ENCODE assay signal across 20 cellular contexts in genomic region chr2:55017428-55017827, GRCh38.
"Had no signal": no experiment of that assay in that cellular context is flagged by ENCODE, and none has a peak within 500 bp of the region (broad histone marks: within the 10 kb centered on the region; RNA-seq: fewer than 3 reads in every experiment).

No MANE protein-coding gene starts in this region.

- H3K27me3 Mint-ChIP-seq: activated CD4-positive, alpha-beta T cell treated with anti-CD3 and anti-CD28 coated beads, Interleukin-2, amount 10 ng/mL, durations not matched to agents 24 days and 14 days; activated CD8-positive, alpha-beta T cell treated with anti-CD3 and anti-CD28 coated beads for 36 hours; activated T-helper 17 cell treated with anti-CD3 and anti-CD28 coated beads, Interleukin-2, amount 50 U/mL, for 72 hours; naive thymus-derived CD4-positive, alpha-beta T cell; stimulated activated memory B cell treated with anti-CD40 and anti-IgM and Interleukin-4, amounts not matched to agents 10 μg/mL and 1 μg/mL and 100 μg/mL, for 72 hours had no signal

- H3K9me3 ChIP-seq: body of pancreas, upper lobe of right lung had no signal

- H2AFZ ChIP-seq: parathyroid adenoma had no signal

- H3K4me3 ChIP-seq: body of pancreas, coronary artery, left ventricle myocardium inferior, upper lobe of right lung had no signal

- H3K36me3 ChIP-seq: upper lobe of right lung had no signal

- ATAC-seq: activated CD8-positive, alpha-beta T cell treated with anti-CD3 and anti-CD28 coated beads for 36 hours; activated T-helper 17 cell treated with anti-CD3 and anti-CD28 coated beads, Interleukin-2, amount 50 U/mL, for 72 hours; body of pancreas; naive thymus-derived CD4-positive, alpha-beta T cell; sciatic nerve; stimulated activated memory B cell treated with anti-CD40 and anti-IgM and Interleukin-4, amounts not matched to agents 10 μg/mL and 1 μg/mL and 100 μg/mL, for 72 hours; upper lobe of right lung had no signal

- DNase-seq: activated CD4-positive, alpha-beta T cell treated with anti-CD3 and anti-CD28 coated beads, Interleukin-2, amount 10 ng/mL, durations not matched to agents 24 days and 14 days; activated CD8-positive, alpha-beta T cell treated with anti-CD3 and anti-CD28 coated beads for 36 hours; activated naive CD4-positive, alpha-beta T cell treated with Interleukin-2 at 50 U/mL for 16 hours; activated T-cell treated with anti-CD3 and anti-CD28 coated beads, Interleukin-2, amount 50 U/mL, for 1 hour; body of pancreas; central memory CD4-positive, alpha-beta T cell; erythroblast; foreskin melanocyte; kidney glomerular epithelial cell; left ventricle myocardium inferior; mesendoderm; naive thymus-derived CD4-positive, alpha-beta T cell; stimulated activated CD4-positive, alpha-beta T cell treated with anti-CD3 and anti-CD28 coated beads, Interleukin-4, amount 100 ng/mL, for 4 hours; T1000; upper lobe of right lung had no signal

- H3K4me1 ChIP-seq: parathyroid adenoma had no signal

- H3K4me3 Mint-ChIP-seq: activated CD4-positive, alpha-beta T cell treated with anti-CD3 and anti-CD28 coated beads, Interleukin-2, amount 10 ng/mL, durations not matched to agents 24 days and 14 days; activated CD8-positive, alpha-beta T cell treated with anti-CD3 and anti-CD28 coated beads for 36 hours; activated T-helper 17 cell treated with anti-CD3 and anti-CD28 coated beads, Interleukin-2, amount 50 U/mL, for 72 hours; naive thymus-derived CD4-positive, alpha-beta T cell; stimulated activated memory B cell treated with anti-CD40 and anti-IgM and Interleukin-4, amounts not matched to agents 10 μg/mL and 1 μg/mL and 100 μg/mL, for 72 hours had no signal

- H3K27ac Mint-ChIP-seq: activated CD4-positive, alpha-beta T cell treated with anti-CD3 and anti-CD28 coated beads, Interleukin-2, amount 10 ng/mL, durations not matched to agents 24 days and 14 days; activated CD8-positive, alpha-beta T cell treated with anti-CD3 and anti-CD28 coated beads for 36 hours; activated T-helper 17 cell treated with anti-CD3 and anti-CD28 coated beads, Interleukin-2, amount 50 U/mL, for 72 hours; naive thymus-derived CD4-positive, alpha-beta T cell; stimulated activated memory B cell treated with anti-CD40 and anti-IgM and Interleukin-4, amounts not matched to agents 10 μg/mL and 1 μg/mL and 100 μg/mL, for 72 hours had no signal

- H3K9me3 Mint-ChIP-seq: activated CD4-positive, alpha-beta T cell treated with anti-CD3 and anti-CD28 coated beads, Interleukin-2, amount 10 ng/mL, durations not matched to agents 24 days and 14 days; stimulated activated memory B cell treated with anti-CD40 and anti-IgM and Interleukin-4, amounts not matched to agents 10 μg/mL and 1 μg/mL and 100 μg/mL, for 72 hours had no signal

- H3K27me3 ChIP-seq: body of pancreas, upper lobe of right lung had no signal

- H3K27ac ChIP-seq: left ventricle myocardium inferior, parathyroid adenoma, upper lobe of right lung had no signal
